15 cellular contexts compared by ENCODE assay signal in genomic region chr22:23789121-23789520, GRCh38. TPM values are rescaled to one million over a fixed set of nuclear protein-coding genes. Genes with fewer than 3 reads are reported as not detected.
DNase-seq lines count a peak whose midpoint lies in the region; ATAC-seq, FAIRE-seq and TF ChIP-seq lines count a peak whose summit lies in the region.
"Had no signal": no experiment of that assay in that cellular context is flagged by ENCODE, and none has a peak within 500 bp of the region (broad histone marks: within the 10 kb centered on the region; RNA-seq: fewer than 3 reads in every experiment).

No MANE protein-coding gene starts in this region.

- no peak for TF ChIP-seq CTCF in MCF 10A (IDR thresholded peaks at IDR 0.05; ENCODE audit: unreplicated experiment)
- TF ChIP-seq CTCF in mammary epithelial cell (conservative IDR thresholded peaks at IDR 0.05 in 1 of 2, IDR thresholded peaks at IDR 0.05 in 1 of 2; ENCODE audit: extremely low read depth in 1 of 2, insufficient read depth in 1 of 2, low read depth in 1 of 2, low read length in 2 of 2): no peak

- H3K4me3 ChIP-seq in mammary epithelial cell (replicated peaks in 1 of 3; ENCODE audit: insufficient read depth in 1 of 3, low read depth in 2 of 3, low read length in 3 of 3): no peak overlapping the region
- H3K4me3 ChIP-seq: skin epidermis had no signal

- BruUV-seq in MCF 10A (replicated peaks; lab: Mats Ljungman, UMichigan): no TSS peak
- BruUV-seq in mammary epithelial cell (replicated peaks; lab: Mats Ljungman, UMichigan): no TSS peak

- POLR2A ChIA-PET in MCF 10A (lab: Yijun Ruan, JAX): no interaction called here

- peaks cover 62% of the 10 kb centered on the region for H3K79me2 ChIP-seq in mammary epithelial cell (ENCODE audit: insufficient read depth, low read length)

- H3K27me3 ChIP-seq in mammary epithelial cell (ENCODE audit: insufficient read depth, low read length): no peaks in the 10 kb centered on the region

- peaks cover 32% of the 10 kb centered on the region for H3K36me3 Mint-ChIP-seq in MCF 10A (ENCODE audit: insufficient read depth, unreplicated experiment)
- peaks cover 10% of the 10 kb centered on the region for H3K36me3 Mint-ChIP-seq in effector memory CD8-positive, alpha-beta T cell (ENCODE audit: insufficient read depth)
- peaks cover 19 to 26% of the 10 kb centered on the region in 2 donors for H3K36me3 Mint-ChIP-seq in stimulated activated naive B cell treated with anti-CD40 and anti-IgM and Interleukin-4, amounts not matched to agents 10 μg/mL and 1 μg/mL and 100 μg/mL, for 72 hours

- H3K27ac ChIP-seq in mammary epithelial cell (ENCODE audit: insufficient read depth, low read depth, low read length): no peak overlapping the region
- H3K27ac ChIP-seq: WERI-Rb-1 had no signal

- WGBS in mammary epithelial cell (ENCODE audit: low coverage, missing lambda C conversion rate): 82% methylated on average over 4 of the region's 4 CpGs

- no peak for ATAC-seq in effector memory CD8-positive, alpha-beta T cell (replicated peaks)
- no peak for ATAC-seq in stimulated activated naive B cell treated with anti-CD40 and anti-IgM and Interleukin-4, amounts not matched to agents 10 μg/mL and 1 μg/mL and 100 μg/mL, for 72 hours (replicated peaks)
- ATAC-seq in GM18517 (IDR thresholded peaks at IDR 0.05; ENCODE audit: unreplicated experiment): no peak
- ATAC-seq: activated T-cell treated with anti-CD3 and anti-CD28 coated beads, Interleukin-2, amount 50 U/mL, for 72 hours; Right ventricle myocardium inferior had no signal

- H3K4me1 ChIP-seq in mammary epithelial cell (ENCODE audit: insufficient read depth, low read length): peaks cover 11% of the 10 kb centered on the region

- H3K27ac Mint-ChIP-seq in MCF 10A (ENCODE audit: low read depth, unreplicated experiment): no peak overlapping the region
- H3K27ac Mint-ChIP-seq in effector memory CD8-positive, alpha-beta T cell: peak overlapping the region in 1 of 2 donors; percentile 66
- H3K27ac Mint-ChIP-seq in stimulated activated naive B cell treated with anti-CD40 and anti-IgM and Interleukin-4, amounts not matched to agents 10 μg/mL and 1 μg/mL and 100 μg/mL, for 72 hours: peak overlapping the region; percentile 67

- peak overlapping the region; percentile 80 for H3K4me3 Mint-ChIP-seq in MCF 10A (ENCODE audit: unreplicated experiment)
- peak overlapping the region; percentile 81 to 85 for H3K4me3 Mint-ChIP-seq in effector memory CD8-positive, alpha-beta T cell
- H3K4me3 Mint-ChIP-seq in stimulated activated naive B cell treated with anti-CD40 and anti-IgM and Interleukin-4, amounts not matched to agents 10 μg/mL and 1 μg/mL and 100 μg/mL, for 72 hours: no peak overlapping the region

- CTCF ChIA-PET in MCF 10A (lab: Yijun Ruan, JAX): interaction anchor here (0.6 to 1.2 kb wide), 3 partner anchors 11 to 18 kb away, joined by 3 to 6 read pairs (median 5); no protein-coding TSS in a partner anchor
- CTCF ChIA-PET in mammary epithelial cell (lab: Charles Lee; ENCODE audit: low non-redundant PET): no interaction called here

- H3K9me3 Mint-ChIP-seq in MCF 10A (ENCODE audit: unreplicated experiment): no peaks in the 10 kb centered on the region
- H3K9me3 Mint-ChIP-seq in effector memory CD8-positive, alpha-beta T cell: no peaks in the 10 kb centered on the region
- no peaks in the 10 kb centered on the region for H3K9me3 Mint-ChIP-seq in stimulated activated naive B cell treated with anti-CD40 and anti-IgM and Interleukin-4, amounts not matched to agents 10 μg/mL and 1 μg/mL and 100 μg/mL, for 72 hours
- H3K9me3 Mint-ChIP-seq: activated T-cell treated with anti-CD3 and anti-CD28 coated beads, Interleukin-2, amount 50 U/mL, for 72 hours had no signal

- peaks cover 11% of the 10 kb centered on the region for H3K36me3 ChIP-seq in mammary epithelial cell (ENCODE audit: insufficient read depth, low read length)

- no peak for TF ChIP-seq POLR2A in H54 (IDR thresholded peaks at IDR 0.05; ENCODE audit: low read depth, low read length)

- peaks cover 9% of the 10 kb centered on the region for H3K4me1 Mint-ChIP-seq in MCF 10A (ENCODE audit: insufficient read depth, unreplicated experiment)
- H3K4me1 Mint-ChIP-seq in effector memory CD8-positive, alpha-beta T cell (ENCODE audit: low read depth in 2 of 2): peaks cover 13 to 27% of the 10 kb centered on the region in 2 donors
- H3K4me1 Mint-ChIP-seq in stimulated activated naive B cell treated with anti-CD40 and anti-IgM and Interleukin-4, amounts not matched to agents 10 μg/mL and 1 μg/mL and 100 μg/mL, for 72 hours: peaks cover 23 to 51% of the 10 kb centered on the region in 2 donors

- dilution Hi-C loops in mammary epithelial cell (cut with HindIII; ENCODE audit: low sequenced_read_pairs): loop anchor here (5.0 kb wide), 1 partner anchor 107 kb away; no protein-coding TSS in a partner anchor

- H4K20me1 ChIP-seq in mammary epithelial cell (ENCODE audit: insufficient read depth, low read length): no peaks in the 10 kb centered on the region

- H3K27me3 Mint-ChIP-seq in MCF 10A (ENCODE audit: insufficient read depth, unreplicated experiment): no peaks in the 10 kb centered on the region
- H3K27me3 Mint-ChIP-seq in effector memory CD8-positive, alpha-beta T cell: no peaks in the 10 kb centered on the region
- H3K27me3 Mint-ChIP-seq in stimulated activated naive B cell treated with anti-CD40 and anti-IgM and Interleukin-4, amounts not matched to agents 10 μg/mL and 1 μg/mL and 100 μg/mL, for 72 hours: no peaks in the 10 kb centered on the region

- no peak for FAIRE-seq in H54 (lab: Jason Lieb, UNC)

- DNase-seq in MCF 10A (ENCODE audit: unreplicated experiment) (no peak), mammary epithelial cell (no peak), NCI-H345 treated with DMSO at 0.1 percent for 48 hours (lab: John Stamatoyannopoulos, UW; ENCODE audit: unreplicated experiment) (peak; percentile 38), pons (ENCODE audit: low spot score) (no peak), H54 (ENCODE audit: insufficient read length, low spot score) (no peak)
- DNase-seq in effector memory CD8-positive, alpha-beta T cell: no peak
- DNase-seq in stimulated activated naive B cell treated with anti-CD40 and anti-IgM and Interleukin-4, amounts not matched to agents 10 μg/mL and 1 μg/mL and 100 μg/mL, for 72 hours: no peak
- DNase-seq: activated T-cell treated with anti-CD3 and anti-CD28 coated beads, Interleukin-2, amount 50 U/mL, for 72 hours; NCI-H2227 treated with DMSO at 0.1 percent for 48 hours; WERI-Rb-1 had no signal

- H3K9ac ChIP-seq in mammary epithelial cell (ENCODE audit: insufficient read depth, low read length): no peak overlapping the region

- no peaks in the 10 kb centered on the region for H3K9me3 ChIP-seq in mammary epithelial cell (replicated peaks; ENCODE audit: insufficient read depth, low read length)

- in situ Hi-C loops in mammary epithelial cell (cut with MboI; ENCODE audit: low sequenced_read_pairs in 2 of 2): loop anchor here in 1 of 2 donors (10.0 kb wide), 1 partner anchor 56 kb away; no protein-coding TSS in a partner anchor

- H3K4me2 ChIP-seq in mammary epithelial cell (ENCODE audit: insufficient read depth, low read depth, low read length): no peak overlapping the region

- intact Hi-C loops in MCF 10A (cut with micrococcal nuclease) (no loop called here), mammary epithelial cell (cut with micrococcal nuclease) (no loop called here)

- H2AFZ ChIP-seq in mammary epithelial cell (ENCODE audit: low read depth, low read length): no peak overlapping the region

RNA-seq across cellular contexts. Expression of gene SMARCB1, which starts 2.4 kb away (rescaled TPM):
- 83.7 and 115 TPM in 2 replicates for total RNA-seq in MCF 10A (2022)
- total RNA-seq in mammary epithelial cell: 10 to 100 TPM; 63.5 to 93.8 TPM
- 111 TPM for polyA plus RNA-seq in mammary epithelial cell
- 277 TPM for polyA minus RNA-seq in mammary epithelial cell

RNA-seq across cellular contexts. Expression of gene MMP11, which starts 16.5 kb away (rescaled TPM):
- total RNA-seq in MCF 10A (2022): 0.44 TPM in 1 of 2 replicates, not detected in the other
- 1 to 10 TPM in 1 of 2 donors, under 1 TPM in 1; 0.54 to 7.0 TPM for total RNA-seq in mammary epithelial cell
- polyA plus RNA-seq in mammary epithelial cell: 0.26 TPM
- not detected for polyA minus RNA-seq in mammary epithelial cell

RNA-seq across cellular contexts. Expression of gene CHCHD10, which starts 21.3 kb away (rescaled TPM):
- 86.0 and 90.1 TPM in 2 replicates for total RNA-seq in MCF 10A (2022)
- total RNA-seq in mammary epithelial cell: 10 to 100 TPM; 17.3 to 71.6 TPM
- 28.8 TPM for polyA plus RNA-seq in mammary epithelial cell
- 228 TPM for polyA minus RNA-seq in mammary epithelial cell

RNA-seq across cellular contexts. Expression of gene C22orf15, which starts 26.3 kb away (rescaled TPM):
- total RNA-seq in MCF 10A (2022): not detected in 2 replicates
- not detected for total RNA-seq in mammary epithelial cell
- polyA plus RNA-seq in mammary epithelial cell: not detected
- not detected for polyA minus RNA-seq in mammary epithelial cell
- total RNA-seq: Right ventricle myocardium inferior had no signal

RNA-seq across cellular contexts. Expression of gene VPREB3, which starts 34.9 kb away (rescaled TPM):
- total RNA-seq in MCF 10A (2022): not detected in 2 replicates
- not detected for total RNA-seq in mammary epithelial cell
- not detected for polyA plus RNA-seq in mammary epithelial cell
- polyA minus RNA-seq in mammary epithelial cell: not detected
- total RNA-seq: epithelial cell of proximal tubule, ureter had no signal

Comparison
In these comparisons a context has a peak if more than half of its experiments do, and no peak if none do; other contexts are left out.
1. H3K4me3 Mint-ChIP-seq: peak in MCF 10A (single experiment) and effector memory CD8-positive, alpha-beta T cell (2 of 2); none in stimulated activated naive B cell treated with anti-CD40 and anti-IgM and Interleukin-4, amounts not matched to agents 10 μg/mL and 1 μg/mL and 100 μg/mL, for 72 hours (0 of 2).